Comparison of ENCODE assay signal across 1 cellular context in the genomic region with DNA sequence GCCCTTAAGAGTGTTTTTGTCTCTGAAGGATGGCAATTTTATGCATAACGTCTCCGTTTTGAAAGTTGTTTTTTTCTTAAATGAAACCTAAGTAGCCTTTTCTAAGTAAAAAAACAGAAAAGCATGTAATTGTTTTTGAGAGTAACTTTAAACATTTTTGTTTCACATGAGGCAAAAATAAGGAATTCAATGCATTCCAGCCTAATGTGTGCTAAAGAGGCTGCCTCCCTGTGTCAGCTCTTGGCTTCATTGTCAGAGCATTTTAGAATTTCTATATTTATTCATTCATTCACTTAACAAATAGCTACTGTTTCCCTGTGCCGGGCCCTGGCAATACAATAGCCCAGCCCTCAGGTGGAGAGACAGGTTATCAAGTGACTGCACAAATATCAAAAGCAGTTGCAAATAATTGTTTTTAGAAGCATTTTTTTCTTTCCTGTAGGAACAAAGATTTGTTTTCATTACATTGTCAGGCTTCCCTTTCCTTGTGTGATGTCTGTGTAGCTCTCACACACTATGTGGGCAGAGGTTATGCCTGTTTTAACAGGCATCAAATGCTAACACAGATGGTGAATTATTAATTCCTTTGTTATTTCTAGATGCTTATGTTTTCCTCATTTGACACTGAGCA.
TF ChIP-seq lines count a peak whose summit lies in the region.

No MANE protein-coding gene starts in this region.

TF ChIP-seq in IMR-90, 13 proteins besides CTCF, POLR2A, EP300 and RAD21 (continued from another document):
- TF ChIP-seq NFE2L2 (IDR thresholded peaks at IDR 0.05; ENCODE audit: low read depth, low read length) (no peak), CHD1 (IDR thresholded peaks at IDR 0.05; ENCODE audit: low read depth, low read length) (no peak), MAFK (IDR thresholded peaks at IDR 0.05; ENCODE audit: low read depth, low read length) (no peak), RFX5 (IDR thresholded peaks at IDR 0.05; ENCODE audit: low read depth, low read length) (no peak), CEBPB (IDR thresholded peaks at IDR 0.05; ENCODE audit: low read depth, low read length) (no peak), MAZ (IDR thresholded peaks at IDR 0.05; ENCODE audit: borderline replicate concordance, low read depth, low read length) (no peak), SMC3 (IDR thresholded peaks at IDR 0.05; ENCODE audit: low read depth, low read length) (no peak), MXI1 (IDR thresholded peaks at IDR 0.05; ENCODE audit: borderline replicate concordance, low read depth, low read length) (no peak), FOS (IDR thresholded peaks at IDR 0.05; ENCODE audit: low read depth, low read length) (no peak), RCOR1 (IDR thresholded peaks at IDR 0.05; ENCODE audit: insufficient replicate concordance, low read length) (no peak), BHLHE40 (IDR thresholded peaks at IDR 0.05; ENCODE audit: low read depth, low read length) (no peak)
- TF ChIP-seq, protein P1, sequence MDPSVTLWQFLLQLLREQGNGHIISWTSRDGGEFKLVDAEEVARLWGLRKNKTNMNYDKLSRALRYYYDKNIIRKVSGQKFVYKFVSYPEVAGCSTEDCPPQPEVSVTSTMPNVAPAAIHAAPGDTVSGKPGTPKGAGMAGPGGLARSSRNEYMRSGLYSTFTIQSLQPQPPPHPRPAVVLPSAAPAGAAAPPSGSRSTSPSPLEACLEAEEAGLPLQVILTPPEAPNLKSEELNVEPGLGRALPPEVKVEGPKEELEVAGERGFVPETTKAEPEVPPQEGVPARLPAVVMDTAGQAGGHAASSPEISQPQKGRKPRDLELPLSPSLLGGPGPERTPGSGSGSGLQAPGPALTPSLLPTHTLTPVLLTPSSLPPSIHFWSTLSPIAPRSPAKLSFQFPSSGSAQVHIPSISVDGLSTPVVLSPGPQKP (IDR thresholded peaks at IDR 0.05; ENCODE audit: borderline replicate concordance, low read depth, low read length) = no peak
TF ChIP-seq in IMR-90: peak in this region for 0.
